ENCODE assay signal across 8 cellular contexts in genomic region chr17:75012320-75013076, GRCh38. TPM values are rescaled to one million over a fixed set of nuclear protein-coding genes. Genes with fewer than 3 reads are reported as not detected.
DNase-seq lines count a peak whose midpoint lies in the region; ATAC-seq and TF ChIP-seq lines count a peak whose summit lies in the region.

MRPL58 (plus strand) TSS chr17:75012670; CDS start chr17:75012687, 17 bp downstream.

- peak; percentile 74 for DNase-seq in DMS114 treated with DMSO at 0.1 percent for 48 hours (lab: John Stamatoyannopoulos, UW; ENCODE audit: unreplicated experiment)
- peak; percentile 91 for DNase-seq in PC-3
- peak; percentile 74 for DNase-seq in activated T-cell treated with anti-CD3 and anti-CD28 coated beads, Interleukin-2, amount 50 U/mL, for 4 hours
- DNase-seq in esophagus muscularis mucosa (ENCODE audit: extremely low spot score): peak; percentile 96
- peak; percentile 91 for DNase-seq in myocyte (ENCODE audit: low read depth)
- peak; percentile 48 to 76 for DNase-seq in stimulated activated CD8-positive, alpha-beta memory T cell treated with anti-CD3 and anti-CD28 coated beads, Interleukin-7, amount 100 ng/mL, for 4 hours (ENCODE audit: low read depth in 2 of 2)

- H3K4me1 Mint-ChIP-seq in activated T-cell treated with anti-CD3 and anti-CD28 coated beads, Interleukin-2, amount 50 U/mL, for 4 hours (ENCODE audit: low read depth): peaks cover 36% of the 10 kb centered on the region

- peak within 1 kb of the TSS; percentile 96 for H3K4me3 Mint-ChIP-seq in activated T-cell treated with anti-CD3 and anti-CD28 coated beads, Interleukin-2, amount 50 U/mL, for 4 hours

- intact Hi-C loops in PC-3 (cut with micrococcal nuclease): loop anchor here (1.0 to 2.0 kb wide), 2 partner anchors 12 to 52 kb away; no protein-coding TSS in a partner anchor
- intact Hi-C loops in esophagus muscularis mucosa (cut with DNase I): loop anchor here (2.0 to 5.0 kb wide), 2 partner anchors 26 to 50 kb away; partner anchors contain the start of gene CDR2L

- TF ChIP-seq CTCF in PC-3 (conservative IDR thresholded peaks at IDR 0.05; ENCODE audit: low read depth, low read length): peak; percentile 38; the same call in 1 of the 2 replicates
- peak; percentile 28 to 67 (median 43) for TF ChIP-seq CTCF in esophagus muscularis mucosa (IDR thresholded peaks at IDR 0.05)

- H3K4me1 ChIP-seq in HUES6 (ENCODE audit: control insufficient read depth, insufficient read depth, low read length) (peaks cover 15% of the 10 kb centered on the region), PC-3 (ENCODE audit: insufficient read depth, low read length) (peaks cover 30% of the 10 kb centered on the region), esophagus muscularis mucosa (peaks cover 18 to 35% (median 30%) of the 10 kb centered on the region in 4 donors)

- no peaks in the 10 kb centered on the region for H3K9me3 Mint-ChIP-seq in activated T-cell treated with anti-CD3 and anti-CD28 coated beads, Interleukin-2, amount 50 U/mL, for 4 hours

- H3K9ac ChIP-seq in HUES6 (ENCODE audit: low read length) (peak within 1 kb of the TSS; percentile 98), PC-3 (ENCODE audit: low read length) (peak within 1 kb of the TSS; percentile 84)

- H3K79me2 ChIP-seq in PC-3 (ENCODE audit: low read length): peaks cover 38% of the 10 kb centered on the region

- no peaks in the 10 kb centered on the region for H3K27me3 Mint-ChIP-seq in activated T-cell treated with anti-CD3 and anti-CD28 coated beads, Interleukin-2, amount 50 U/mL, for 4 hours (ENCODE audit: low read depth)

- CTCF ChIA-PET in PC-3 (lab: Charles Lee): interaction anchor here (0.8 to 2.0 kb wide), 5 partner anchors 11 to 51 kb away, joined by 3 to 10 read pairs (median 5); no protein-coding TSS in a partner anchor

- no TSS peak for BruUV-seq in PC-3 (replicated peaks; lab: Mats Ljungman, UMichigan)

- H3K9me3 ChIP-seq in HUES6 (ENCODE audit: control insufficient read depth, insufficient read depth, low read depth, low read length): no peaks in the 10 kb centered on the region
- no peaks in the 10 kb centered on the region for H3K9me3 ChIP-seq in PC-3 (ENCODE audit: low read length)
- H3K9me3 ChIP-seq in esophagus muscularis mucosa: no peaks in the 10 kb centered on the region

- H3K4me3 ChIP-seq in HUES6 (ENCODE audit: low read depth, low read length) (peak within 1 kb of the TSS; percentile 90), PC-3 (ENCODE audit: low read length) (peak within 1 kb of the TSS; percentile 87), esophagus muscularis mucosa (peak within 1 kb of the TSS; percentile 66 to 93 (median 78))

- peaks cover 15% of the 10 kb centered on the region for H3K36me3 Mint-ChIP-seq in activated T-cell treated with anti-CD3 and anti-CD28 coated beads, Interleukin-2, amount 50 U/mL, for 4 hours (ENCODE audit: insufficient read depth)

- no peak for TF ChIP-seq POLR2A in esophagus muscularis mucosa (IDR thresholded peaks at IDR 0.05; ENCODE audit: low read depth)

- H3K27me3 ChIP-seq in HUES6 (ENCODE audit: control insufficient read depth, insufficient read depth, low read length) (no peaks in the 10 kb centered on the region), PC-3 (ENCODE audit: low read length) (no peaks in the 10 kb centered on the region), esophagus muscularis mucosa (no peaks in the 10 kb centered on the region)

- no peak for TF ChIP-seq EP300 in esophagus muscularis mucosa (IDR thresholded peaks at IDR 0.05)

- H3K4me2 ChIP-seq in PC-3 (ENCODE audit: low read length): peak within 1 kb of the TSS; percentile 93

- ATAC-seq in GM21447 (IDR thresholded peaks at IDR 0.05; ENCODE audit: unreplicated experiment) (peak; percentile 79), PC-3 (peak; percentile 83)
- peak; percentile 97 for ATAC-seq in activated T-cell treated with anti-CD3 and anti-CD28 coated beads, Interleukin-2, amount 50 U/mL, for 4 hours

- no peaks in the 10 kb centered on the region for H4K20me1 ChIP-seq in PC-3 (ENCODE audit: low read length)

- H3K27ac ChIP-seq in HUES6 (ENCODE audit: low read depth, low read length) (peak within 1 kb of the TSS; percentile 86), PC-3 (ENCODE audit: low read length) (peak within 1 kb of the TSS; percentile 68), esophagus muscularis mucosa (replicated peaks in 1 of 4) (peak within 1 kb of the TSS; percentile 90 to 95 (median 92))

- H3F3A ChIP-seq in PC-3 (ENCODE audit: low read length, unreplicated experiment): peaks cover 4% of the 10 kb centered on the region

- H3K9me2 ChIP-seq in PC-3 (replicated peaks; ENCODE audit: low read length): no peaks in the 10 kb centered on the region

- WGBS in esophagus muscularis mucosa: 5% methylated on average over 31 of the region's 65 CpGs

- POLR2A ChIA-PET in PC-3 (lab: Charles Lee; ENCODE audit: unreplicated experiment): interaction anchor here (0.6 to 1.2 kb wide), 7 partner anchors 11 to 169 kb away, joined by 3 to 4 read pairs (median 3); partner anchors contain the start of gene HID1

- peak within 1 kb of the TSS; percentile 98 for H2AFZ ChIP-seq in PC-3 (ENCODE audit: low read length)

- H3K36me3 ChIP-seq in HUES6 (ENCODE audit: control insufficient read depth, insufficient read depth, low read length): 0 out of 2 replicates have a peak, but pooled peaks cover 8% of the 10 kb centered on the region
- peaks cover 7% of the 10 kb centered on the region; the same call in 1 of the 2 replicates for H3K36me3 ChIP-seq in PC-3 (ENCODE audit: low read depth, low read length)
- H3K36me3 ChIP-seq in esophagus muscularis mucosa: peaks cover 0 to 20% (median 12%) of the 10 kb centered on the region in 4 donors

RNA-seq across cellular contexts. Expression of gene MRPL58, which starts in this region (rescaled TPM):
- total RNA-seq in PC-3 (2014; rRNA removed) (151 and 195 TPM in 2 replicates), esophagus muscularis mucosa (10 to 100 TPM; 34.9 to 47.8 (median 40.2) TPM), myocyte (34.8 and 39.9 TPM in 2 replicates)
- 10 to 100 TPM; 70.8 to 82.5 (median 81.1) TPM for total RNA-seq in activated T-cell treated with anti-CD3 and anti-CD28 coated beads, Interleukin-2, amount 50 U/mL, for 4 hours
- 26.3 TPM for polyA plus RNA-seq in myocyte (2012)

Comparison
In these comparisons a context has a peak if more than half of its experiments do, and no peak if none do; other contexts are left out.
1. Peak in every context shown above with its lines: DNase-seq, ATAC-seq, H3K4me3 ChIP-seq and H3K27ac ChIP-seq.